ENCODE assay signal across 15 cellular contexts in the genomic region with DNA sequence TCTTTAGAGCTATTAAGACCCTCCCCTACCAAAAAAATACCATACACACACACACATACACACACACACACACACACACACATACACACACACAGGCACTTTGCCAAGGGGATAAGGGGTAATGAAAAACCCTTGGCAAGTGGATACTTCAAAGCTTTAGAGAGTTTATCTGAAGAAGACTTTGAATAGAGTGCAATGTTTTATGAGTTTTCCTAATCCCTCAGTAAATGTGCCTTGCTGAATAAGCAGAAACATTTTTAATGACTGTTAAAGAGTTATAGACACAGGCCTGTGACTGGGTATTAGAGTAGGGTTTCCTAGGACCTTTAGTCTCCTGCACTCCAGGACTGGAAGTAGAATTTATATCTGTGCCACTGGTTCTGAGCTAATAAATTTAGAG.
"Had no signal": no experiment of that assay in that cellular context is flagged by ENCODE, and none has a peak within 500 bp of the region (broad histone marks: within the 10 kb centered on the region; RNA-seq: fewer than 3 reads in every experiment).

No MANE protein-coding gene starts in this region.

- H3K27ac ChIP-seq: esophagus muscularis mucosa, spleen, transverse colon had no signal

- H3K36me3 Mint-ChIP-seq: activated naive CD8-positive, alpha-beta T cell treated with anti-CD3 and anti-CD28 coated beads, Interleukin-2, amount 10 ng/mL, durations not matched to agents 7 days and 5 days; stimulated activated memory B cell treated with anti-CD40 and anti-IgM and Interleukin-4, amounts not matched to agents 10 μg/mL and 1 μg/mL and 100 μg/mL, for 72 hours; T-cell had no signal

- H3K36me3 ChIP-seq: esophagus muscularis mucosa, spleen, transverse colon had no signal

- H3K4me3 ChIP-seq: esophagus muscularis mucosa, spleen, transverse colon had no signal

- H3K9me3 ChIP-seq: transverse colon had no signal

- H3K27me3 ChIP-seq: esophagus muscularis mucosa, spleen, transverse colon had no signal

- H3K4me1 Mint-ChIP-seq: activated naive CD8-positive, alpha-beta T cell treated with anti-CD3 and anti-CD28 coated beads, Interleukin-2, amount 10 ng/mL, durations not matched to agents 7 days and 5 days; stimulated activated memory B cell treated with anti-CD40 and anti-IgM and Interleukin-4, amounts not matched to agents 10 μg/mL and 1 μg/mL and 100 μg/mL, for 72 hours; T-cell had no signal

- H3K27ac Mint-ChIP-seq: activated CD8-positive, alpha-beta T cell treated with anti-CD3 and anti-CD28 coated beads for 36 hours; activated naive CD8-positive, alpha-beta T cell treated with anti-CD3 and anti-CD28 coated beads, Interleukin-2, amount 10 ng/mL, durations not matched to agents 7 days and 5 days; activated T-cell treated with anti-CD3 and anti-CD28 coated beads, Interleukin-2, amount 50 U/mL, for 72 hours; stimulated activated memory B cell treated with anti-CD40 and anti-IgM and Interleukin-4, amounts not matched to agents 10 μg/mL and 1 μg/mL and 100 μg/mL, for 72 hours; T-cell had no signal

- DNase-seq: activated CD4-positive, alpha-beta T cell treated with anti-CD3 and anti-CD28 coated beads for 4 hours; activated CD8-positive, alpha-beta memory T cell treated with anti-CD3 and anti-CD28 coated beads, Interleukin-2, amount 50 U/mL, for 4 hours; activated CD8-positive, alpha-beta T cell treated with anti-CD3 and anti-CD28 coated beads for 36 hours; activated naive CD8-positive, alpha-beta T cell treated with anti-CD3 and anti-CD28 coated beads, Interleukin-2, amount 10 ng/mL, durations not matched to agents 7 days and 5 days; activated T-cell treated with anti-CD3 and anti-CD28 coated beads, Interleukin-2, amount 50 U/mL, for 72 hours; aorta; mesendoderm; posterior cingulate gyrus; spleen; stimulated activated CD4-positive, alpha-beta T cell treated with anti-CD3 and anti-CD28 coated beads, Interleukin-1b, Interleukin-23, amount 100 ng/mL, for 48 hours; T-cell; T1000; transverse colon had no signal

- ATAC-seq: activated CD8-positive, alpha-beta T cell treated with anti-CD3 and anti-CD28 coated beads for 36 hours; activated T-cell treated with anti-CD3 and anti-CD28 coated beads, Interleukin-2, amount 50 U/mL, for 72 hours; stimulated activated memory B cell treated with anti-CD40 and anti-IgM and Interleukin-4, amounts not matched to agents 10 μg/mL and 1 μg/mL and 100 μg/mL, for 72 hours; T-cell had no signal

- H3K27me3 Mint-ChIP-seq: stimulated activated memory B cell treated with anti-CD40 and anti-IgM and Interleukin-4, amounts not matched to agents 10 μg/mL and 1 μg/mL and 100 μg/mL, for 72 hours had no signal

- H3K4me3 Mint-ChIP-seq: activated CD8-positive, alpha-beta T cell treated with anti-CD3 and anti-CD28 coated beads for 36 hours; activated naive CD8-positive, alpha-beta T cell treated with anti-CD3 and anti-CD28 coated beads, Interleukin-2, amount 10 ng/mL, durations not matched to agents 7 days and 5 days; activated T-cell treated with anti-CD3 and anti-CD28 coated beads, Interleukin-2, amount 50 U/mL, for 72 hours; stimulated activated memory B cell treated with anti-CD40 and anti-IgM and Interleukin-4, amounts not matched to agents 10 μg/mL and 1 μg/mL and 100 μg/mL, for 72 hours; T-cell had no signal
